9 cellular contexts compared by ENCODE assay signal in the genomic region with DNA sequence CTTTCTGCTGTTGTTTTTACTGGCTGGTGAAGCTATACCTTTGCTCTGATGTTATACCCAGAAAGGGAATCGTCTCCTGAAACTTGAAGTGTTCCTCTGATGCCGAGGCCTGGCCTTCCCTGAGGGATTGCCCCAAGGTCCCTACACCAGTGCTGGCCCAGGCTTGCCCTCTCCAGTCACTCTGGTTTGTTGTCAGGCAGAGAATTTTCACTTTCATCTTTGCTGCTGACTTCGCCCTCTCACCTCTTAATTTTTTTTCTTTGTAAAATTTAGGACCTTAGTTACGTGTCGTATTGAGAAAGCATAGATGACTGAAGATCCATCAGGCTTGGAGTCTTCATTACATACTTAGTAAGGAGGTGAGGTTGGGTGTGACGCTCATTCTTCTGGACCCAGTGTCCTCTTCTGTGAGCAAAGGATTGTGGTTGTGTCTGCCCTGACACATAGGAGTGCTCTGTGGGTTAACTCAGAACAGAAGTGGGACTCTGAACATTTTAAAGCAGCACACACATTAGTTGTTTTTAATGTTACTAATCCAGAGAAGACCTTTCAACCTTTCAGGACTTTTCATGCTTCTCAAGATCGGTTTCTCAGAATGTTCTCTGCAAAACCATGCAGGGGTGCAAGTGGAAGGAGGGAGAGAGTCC. TPM values are rescaled to one million over a fixed set of nuclear protein-coding genes. Genes with fewer than 3 reads are reported as not detected.
DNase-seq lines count a peak whose midpoint lies in the region; ATAC-seq, FAIRE-seq and TF ChIP-seq lines count a peak whose summit lies in the region.
"Had no signal": no experiment of that assay in that cellular context is flagged by ENCODE, and none has a peak within 500 bp of the region (broad histone marks: within the 10 kb centered on the region; RNA-seq: fewer than 3 reads in every experiment).

No MANE protein-coding gene starts in this region.

- H3K36me3 ChIP-seq in bronchial epithelial cell (ENCODE audit: control insufficient read depth, insufficient read depth, low read length): no peaks in the 10 kb centered on the region
- no peaks in the 10 kb centered on the region for H3K36me3 ChIP-seq in sigmoid colon

- ATAC-seq in HG03064 (IDR thresholded peaks at IDR 0.05; ENCODE audit: low read depth, unreplicated experiment) (peak; percentile 70), left ventricle myocardium superior (no peak)

- intact Hi-C loops in sigmoid colon (cut with DNase I) (no loop called here), left ventricle myocardium superior (cut with micrococcal nuclease) (no loop called here)

- H3K4me3 ChIP-seq in GM12864 (ENCODE audit: low read depth, low read length): peak overlapping the region; percentile 28
- H3K4me3 ChIP-seq in bronchial epithelial cell (ENCODE audit: low read depth, low read length): no peak overlapping the region
- H3K4me3 ChIP-seq in sigmoid colon: no peak overlapping the region

- no peak for TF ChIP-seq EP300 in sigmoid colon (IDR thresholded peaks at IDR 0.05)

- DNase-seq in GM12864 (ENCODE audit: low read depth): peak; percentile 24
- DNase-seq in GM19238 (ENCODE audit: insufficient read length, low spot score): peak; percentile 52
- DNase-seq in bronchial epithelial cell (ENCODE audit: low read depth): peak; percentile 28
- no peak for DNase-seq in sigmoid colon
- no peak for DNase-seq in NCI-H1417 treated with DMSO at 0.1 percent for 48 hours (lab: John Stamatoyannopoulos, UW)
- no peak for DNase-seq in effector CD4-positive, alpha-beta T cell
- no peak for DNase-seq in left ventricle myocardium superior
- DNase-seq: mesenchymal stem cell had no signal

- 83 to 91% methylated on average over 7 of the region's 7 CpGs for WGBS in sigmoid colon, 2 donors

- TF ChIP-seq CTCF in GM12864 (IDR thresholded peaks at IDR 0.05; ENCODE audit: low read depth, low read length, missing control alignments) (no peak), bronchial epithelial cell (IDR thresholded peaks at IDR 0.05; ENCODE audit: insufficient read depth, low read length, severe bottlenecking) (no peak), sigmoid colon (IDR thresholded peaks at IDR 0.05) (no peak)

- H3K27me3 ChIP-seq in bronchial epithelial cell (ENCODE audit: control insufficient read depth, insufficient read depth, low read length) (no peaks in the 10 kb centered on the region), sigmoid colon (no peaks in the 10 kb centered on the region)

- H3K27ac ChIP-seq in sigmoid colon: no peak overlapping the region

- no peaks in the 10 kb centered on the region for H3K9me3 ChIP-seq in sigmoid colon

- TF ChIP-seq POLR2A in sigmoid colon (IDR thresholded peaks at IDR 0.05): no peak

- peaks cover 0 to 8% (median 4%) of the 10 kb centered on the region in 4 donors for H3K4me1 ChIP-seq in sigmoid colon

- no peak for FAIRE-seq in bronchial epithelial cell (lab: Jason Lieb, UNC)

RNA-seq across cellular contexts. Expression of gene TULP4, which starts 45.4 kb away (rescaled TPM):
- total RNA-seq in bronchial epithelial cell: 99.2 and 127 TPM in 2 replicates
- total RNA-seq in sigmoid colon: 100 to 1,000 TPM in 3 of 4 donors, 10 to 100 TPM in 1; 98.7 to 142 (median 138) TPM
- polyA plus RNA-seq in sigmoid colon: 10 to 100 TPM in 1 of 3 donors, 1 to 10 TPM in 2; 2.4 to 14.2 (median 5.1) TPM
- total RNA-seq in left ventricle myocardium superior: 101 TPM

Comparison
In these comparisons a context has a peak if more than half of its experiments do, and no peak if none do; other contexts are left out.
1. DNase-seq: peak in GM12864 (single experiment), GM19238 (single experiment) and bronchial epithelial cell (single experiment); none in sigmoid colon (single experiment), NCI-H1417 treated with DMSO at 0.1 percent for 48 hours (single experiment), effector CD4-positive, alpha-beta T cell (single experiment) and left ventricle myocardium superior (single experiment).